1 cellular context compared by ENCODE assay signal in the genomic region with DNA sequence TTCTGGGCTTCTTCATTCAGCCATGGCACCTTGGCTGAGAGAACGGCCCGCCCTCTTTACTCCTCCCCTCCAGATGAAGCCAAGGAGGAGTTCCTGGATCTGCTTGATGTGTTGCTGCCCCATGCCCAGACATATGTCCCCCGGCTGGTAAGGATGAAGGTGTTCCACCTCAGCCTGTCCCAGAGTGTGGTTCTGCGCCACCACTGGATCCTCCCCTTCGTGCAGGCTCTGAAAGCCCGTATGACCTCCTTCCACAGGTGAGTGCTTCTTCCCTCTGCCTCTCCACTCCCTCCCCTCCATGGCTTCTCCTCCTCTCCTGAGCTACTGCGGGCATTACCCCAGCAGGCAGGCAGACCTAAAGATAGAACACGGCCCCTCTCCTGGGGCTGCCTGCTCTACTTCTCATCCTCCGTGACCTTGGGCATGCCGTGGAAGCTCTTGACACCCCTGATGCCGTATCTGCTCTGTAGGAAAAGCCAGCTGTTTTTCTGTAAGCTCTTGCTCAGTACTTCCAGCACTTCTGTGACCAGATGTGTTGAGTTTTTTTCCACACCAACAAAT.
TF ChIP-seq lines count a peak whose summit lies in the region.

No MANE protein-coding gene starts in this region.

TF ChIP-seq in H1, 55 proteins besides CTCF, POLR2A, EP300 and RAD21:
- TF ChIP-seq EGR1 (IDR thresholded peaks at IDR 0.05; ENCODE audit: borderline replicate concordance, low read depth, low read length) (no peak), CTBP2 (IDR thresholded peaks at IDR 0.05; ENCODE audit: borderline replicate concordance, insufficient read depth, insufficient read length, low read length) (no peak), POLR2AphosphoS5 (IDR thresholded peaks at IDR 0.05; ENCODE audit: low read depth, low read length) (no peak), RXRA (IDR thresholded peaks at IDR 0.05; ENCODE audit: insufficient read depth, low read depth, low read length) (no peak), MAFK (IDR thresholded peaks at IDR 0.05; ENCODE audit: low read depth, low read length) (no peak), GTF2F1 (IDR thresholded peaks at IDR 0.05; ENCODE audit: borderline replicate concordance, low read depth, low read length) (no peak), SP4 (IDR thresholded peaks at IDR 0.05; ENCODE audit: low read length) (no peak), HDAC6 (IDR thresholded peaks at IDR 0.05; ENCODE audit: low read depth, low read length) (no peak), EZH2 (IDR thresholded peaks at IDR 0.05; ENCODE audit: low read depth, low read length, severe bottlenecking) (no peak), TBP (IDR thresholded peaks at IDR 0.05; ENCODE audit: low read depth, low read length) (no peak)
